Comparison of ENCODE assay signal across 1 cellular context in the genomic region with DNA sequence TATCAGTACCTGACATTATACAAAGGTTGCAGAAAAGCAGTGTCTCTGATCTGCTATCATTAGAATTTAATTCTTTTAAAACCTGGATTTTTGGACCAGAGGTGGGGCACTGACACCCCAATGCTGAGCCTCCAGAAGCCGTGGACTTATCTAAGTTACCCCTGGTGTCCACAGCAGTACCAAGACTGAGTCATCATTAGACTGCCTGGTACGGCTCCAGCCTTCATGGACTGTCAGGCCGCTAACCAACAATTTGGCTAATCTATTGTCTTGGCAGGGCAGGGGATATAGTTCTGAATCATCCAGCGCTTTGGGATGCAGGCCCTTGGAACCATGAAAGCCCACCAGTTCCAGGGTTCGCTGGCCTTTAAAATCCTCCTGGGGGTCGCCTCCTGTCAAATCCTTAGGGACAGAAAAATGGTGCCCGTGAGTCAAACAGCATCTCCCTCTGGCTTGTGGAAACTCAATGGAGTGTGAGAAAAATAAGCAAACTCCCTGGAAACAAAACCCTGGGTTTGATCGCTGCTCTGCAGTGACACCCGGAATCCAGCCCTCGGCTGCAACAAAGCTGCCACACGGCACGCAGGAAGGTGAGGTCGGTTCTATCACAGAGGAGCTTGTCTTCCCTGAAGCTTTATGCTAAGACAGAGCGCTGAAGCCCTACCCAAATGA.
TF ChIP-seq lines count a peak whose summit lies in the region.

No MANE protein-coding gene starts in this region.

TF ChIP-seq in WTC11, 78 proteins besides CTCF, POLR2A, EP300 and RAD21 (continued from another document):
- TF ChIP-seq, protein P1, sequence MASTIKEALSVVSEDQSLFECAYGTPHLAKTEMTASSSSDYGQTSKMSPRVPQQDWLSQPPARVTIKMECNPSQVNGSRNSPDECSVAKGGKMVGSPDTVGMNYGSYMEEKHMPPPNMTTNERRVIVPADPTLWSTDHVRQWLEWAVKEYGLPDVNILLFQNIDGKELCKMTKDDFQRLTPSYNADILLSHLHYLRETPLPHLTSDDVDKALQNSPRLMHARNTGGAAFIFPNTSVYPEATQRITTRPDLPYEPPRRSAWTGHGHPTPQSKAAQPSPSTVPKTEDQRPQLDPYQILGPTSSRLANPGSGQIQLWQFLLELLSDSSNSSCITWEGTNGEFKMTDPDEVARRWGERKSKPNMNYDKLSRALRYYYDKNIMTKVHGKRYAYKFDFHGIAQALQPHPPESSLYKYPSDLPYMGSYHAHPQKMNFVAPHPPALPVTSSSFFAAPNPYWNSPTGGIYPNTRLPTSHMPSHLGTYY (CRISPR knock-in tag; IDR thresholded peaks at IDR 0.05) = no peak
- TF ChIP-seq NFE2L1 (CRISPR knock-in tag; IDR thresholded peaks at IDR 0.05) (no peak), KAT7 (CRISPR knock-in tag; IDR thresholded peaks at IDR 0.05; ENCODE audit: borderline replicate concordance) (no peak), EMX1 (CRISPR knock-in tag; IDR thresholded peaks at IDR 0.05) (no peak), HMGXB4 (CRISPR knock-in tag; IDR thresholded peaks at IDR 0.05) (no peak), OVOL2 (CRISPR knock-in tag; IDR thresholded peaks at IDR 0.05; ENCODE audit: borderline replicate concordance) (no peak), CBFB (CRISPR knock-in tag; IDR thresholded peaks at IDR 0.05; ENCODE audit: low read depth) (no peak)
- TF ChIP-seq, protein P2, sequence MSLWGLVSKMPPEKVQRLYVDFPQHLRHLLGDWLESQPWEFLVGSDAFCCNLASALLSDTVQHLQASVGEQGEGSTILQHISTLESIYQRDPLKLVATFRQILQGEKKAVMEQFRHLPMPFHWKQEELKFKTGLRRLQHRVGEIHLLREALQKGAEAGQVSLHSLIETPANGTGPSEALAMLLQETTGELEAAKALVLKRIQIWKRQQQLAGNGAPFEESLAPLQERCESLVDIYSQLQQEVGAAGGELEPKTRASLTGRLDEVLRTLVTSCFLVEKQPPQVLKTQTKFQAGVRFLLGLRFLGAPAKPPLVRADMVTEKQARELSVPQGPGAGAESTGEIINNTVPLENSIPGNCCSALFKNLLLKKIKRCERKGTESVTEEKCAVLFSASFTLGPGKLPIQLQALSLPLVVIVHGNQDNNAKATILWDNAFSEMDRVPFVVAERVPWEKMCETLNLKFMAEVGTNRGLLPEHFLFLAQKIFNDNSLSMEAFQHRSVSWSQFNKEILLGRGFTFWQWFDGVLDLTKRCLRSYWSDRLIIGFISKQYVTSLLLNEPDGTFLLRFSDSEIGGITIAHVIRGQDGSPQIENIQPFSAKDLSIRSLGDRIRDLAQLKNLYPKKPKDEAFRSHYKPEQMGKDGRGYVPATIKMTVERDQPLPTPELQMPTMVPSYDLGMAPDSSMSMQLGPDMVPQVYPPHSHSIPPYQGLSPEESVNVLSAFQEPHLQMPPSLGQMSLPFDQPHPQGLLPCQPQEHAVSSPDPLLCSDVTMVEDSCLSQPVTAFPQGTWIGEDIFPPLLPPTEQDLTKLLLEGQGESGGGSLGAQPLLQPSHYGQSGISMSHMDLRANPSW (CRISPR knock-in tag; conservative IDR thresholded peaks at IDR 0.05; ENCODE audit: low read depth) = no peak
